8 cellular contexts compared by ENCODE assay signal in genomic region chr5:111158105-111158744, GRCh38.
DNase-seq lines count a peak whose midpoint lies in the region; ATAC-seq and TF ChIP-seq lines count a peak whose summit lies in the region.

No MANE protein-coding gene starts in this region.

- no peaks in the 10 kb centered on the region for H3K27me3 Mint-ChIP-seq in natural killer cell (ENCODE audit: low read depth in 2 of 2)

- intact Hi-C loops in natural killer cell (cut with micrococcal nuclease) = loop anchor here (1.0 to 10.0 kb wide), 3 partner anchors 117 to 989 kb away; no protein-coding TSS in a partner anchor

- TF ChIP-seq CTCF in AG09319 (IDR thresholded peaks at IDR 0.05; ENCODE audit: low read depth, low read length) (peak; percentile 100), natural killer cell (IDR thresholded peaks at IDR 0.05) (peak; percentile 99)

- no peaks in the 10 kb centered on the region for H3K9me3 Mint-ChIP-seq in natural killer cell

- H3K4me1 Mint-ChIP-seq in natural killer cell = no peaks in the 10 kb centered on the region

- peak; percentile 71 for ATAC-seq in GM18867 (IDR thresholded peaks at IDR 0.05; ENCODE audit: unreplicated experiment)
- ATAC-seq in HG03558 (IDR thresholded peaks at IDR 0.05; ENCODE audit: extremely low read depth, unreplicated experiment) = peak; percentile 73
- peak; percentile 77 to 87 (median 79) for ATAC-seq in natural killer cell

- H3K27ac ChIP-seq in epithelial cell of prostate = no peak overlapping the region

- DNase-seq in AG09319 (ENCODE audit: extremely low read depth, low read depth) (peak; percentile 59), epithelial cell of prostate (ENCODE audit: low read depth, low spot score) (peak; percentile 18), natural killer cell (peak; percentile 24)
- peak; percentile 23 for DNase-seq in NK-92 treated with Interleukin-12 subunit alpha and Interleukin-12 subunit beta, amount 100 ng/mL, for 24 hours (lab: John Stamatoyannopoulos, UW)
- peak; percentile 69 for DNase-seq in activated CD8-positive, alpha-beta memory T cell treated with anti-CD3 and anti-CD28 coated beads, Interleukin-2, amount 50 U/mL, for 24 hours (ENCODE audit: extremely low read depth)
- peak; percentile 45 to 80 (median 70) for DNase-seq in stimulated activated naive CD4-positive, alpha-beta T cell (lab: John Stamatoyannopoulos, UW)

- H3K27ac Mint-ChIP-seq in natural killer cell = no peak overlapping the region

- H3K36me3 Mint-ChIP-seq in natural killer cell = no peaks in the 10 kb centered on the region

- no peak overlapping the region for H3K4me3 Mint-ChIP-seq in natural killer cell

Comparison
In these comparisons a context has a peak if more than half of its experiments do, and no peak if none do; other contexts are left out.
1. DNase-seq: peak in every context shown above with its lines; median percentile 70 in stimulated activated naive CD4-positive, alpha-beta T cell; 69 in activated CD8-positive, alpha-beta memory T cell treated with anti-CD3 and anti-CD28 coated beads, Interleukin-2, amount 50 U/mL, for 24 hours; 59 in AG09319; 24 in natural killer cell; 23 in NK-92 treated with Interleukin-12 subunit alpha and Interleukin-12 subunit beta, amount 100 ng/mL, for 24 hours; 18 in epithelial cell of prostate.